1 cellular context compared by ENCODE assay signal in the genomic region with DNA sequence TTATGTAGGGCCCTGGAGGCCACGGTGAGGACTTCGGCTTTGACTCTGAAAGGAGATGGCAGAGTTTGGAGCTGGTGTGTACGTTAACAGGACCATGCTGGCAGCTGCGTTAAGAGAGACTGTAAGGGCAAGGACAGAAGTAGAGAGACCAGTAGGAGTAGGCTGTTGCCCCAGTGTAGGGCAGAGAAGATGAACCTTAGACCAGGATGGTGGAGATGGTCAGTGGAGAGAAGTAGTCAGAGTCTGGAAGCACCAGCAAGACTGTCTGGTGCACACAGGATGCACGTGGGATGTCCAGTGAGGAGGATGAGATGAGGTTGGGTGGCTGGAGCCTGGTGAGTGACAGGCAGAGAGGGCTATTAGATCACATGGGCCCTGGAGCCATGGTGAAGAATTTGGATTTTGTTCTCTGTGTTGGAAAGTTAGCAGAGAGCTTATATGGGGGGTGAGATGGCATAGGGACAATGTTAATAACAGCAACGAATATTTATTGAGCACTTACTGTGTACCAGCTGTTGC.
TF ChIP-seq lines count a peak whose summit lies in the region.

No MANE protein-coding gene starts in this region.

TF ChIP-seq in WTC11, 78 proteins besides CTCF, POLR2A, EP300 and RAD21 (continued from another document):
- TF ChIP-seq, protein P1, sequence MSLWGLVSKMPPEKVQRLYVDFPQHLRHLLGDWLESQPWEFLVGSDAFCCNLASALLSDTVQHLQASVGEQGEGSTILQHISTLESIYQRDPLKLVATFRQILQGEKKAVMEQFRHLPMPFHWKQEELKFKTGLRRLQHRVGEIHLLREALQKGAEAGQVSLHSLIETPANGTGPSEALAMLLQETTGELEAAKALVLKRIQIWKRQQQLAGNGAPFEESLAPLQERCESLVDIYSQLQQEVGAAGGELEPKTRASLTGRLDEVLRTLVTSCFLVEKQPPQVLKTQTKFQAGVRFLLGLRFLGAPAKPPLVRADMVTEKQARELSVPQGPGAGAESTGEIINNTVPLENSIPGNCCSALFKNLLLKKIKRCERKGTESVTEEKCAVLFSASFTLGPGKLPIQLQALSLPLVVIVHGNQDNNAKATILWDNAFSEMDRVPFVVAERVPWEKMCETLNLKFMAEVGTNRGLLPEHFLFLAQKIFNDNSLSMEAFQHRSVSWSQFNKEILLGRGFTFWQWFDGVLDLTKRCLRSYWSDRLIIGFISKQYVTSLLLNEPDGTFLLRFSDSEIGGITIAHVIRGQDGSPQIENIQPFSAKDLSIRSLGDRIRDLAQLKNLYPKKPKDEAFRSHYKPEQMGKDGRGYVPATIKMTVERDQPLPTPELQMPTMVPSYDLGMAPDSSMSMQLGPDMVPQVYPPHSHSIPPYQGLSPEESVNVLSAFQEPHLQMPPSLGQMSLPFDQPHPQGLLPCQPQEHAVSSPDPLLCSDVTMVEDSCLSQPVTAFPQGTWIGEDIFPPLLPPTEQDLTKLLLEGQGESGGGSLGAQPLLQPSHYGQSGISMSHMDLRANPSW (CRISPR knock-in tag; conservative IDR thresholded peaks at IDR 0.05; ENCODE audit: low read depth): no peak
- TF ChIP-seq ATF1 (CRISPR knock-in tag; IDR thresholded peaks at IDR 0.05): no peak
- TF ChIP-seq ZNF317 (CRISPR knock-in tag; IDR thresholded peaks at IDR 0.05; ENCODE audit: borderline replicate concordance, low read depth): no peak
- TF ChIP-seq, protein P2, sequence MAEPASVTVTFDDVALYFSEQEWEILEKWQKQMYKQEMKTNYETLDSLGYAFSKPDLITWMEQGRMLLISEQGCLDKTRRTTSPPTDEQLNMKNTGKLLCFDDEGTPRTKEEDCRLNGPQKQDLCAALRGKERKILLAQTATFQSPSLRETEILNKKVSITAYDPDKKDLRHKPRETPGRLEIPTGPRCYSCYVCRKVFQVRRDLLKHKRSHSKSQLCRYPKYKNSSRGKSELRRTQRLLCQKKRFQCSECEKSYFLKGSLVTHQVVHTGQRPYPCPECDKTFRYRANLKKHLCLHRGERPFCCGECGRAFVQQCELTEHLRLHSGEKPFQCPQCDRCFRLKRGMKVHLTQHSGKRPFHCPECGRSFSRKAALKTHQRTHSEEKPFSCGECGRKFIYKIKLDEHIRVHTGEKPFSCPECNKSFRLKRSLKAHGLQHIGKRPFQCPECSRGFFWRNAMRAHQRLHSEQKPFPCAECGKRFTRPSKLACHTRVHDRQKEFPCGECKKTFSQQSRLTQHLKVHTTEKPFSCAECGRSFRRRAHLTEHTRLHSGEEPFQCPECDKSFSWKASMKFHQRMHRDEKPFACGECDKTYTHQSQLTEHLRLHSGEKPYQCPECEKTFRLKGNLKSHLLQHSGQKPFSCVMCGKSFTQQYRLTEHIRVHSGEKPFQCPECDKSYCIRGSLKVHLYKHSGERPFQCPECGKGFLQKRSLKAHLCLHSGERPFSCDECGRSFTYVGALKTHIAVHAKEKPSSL (CRISPR knock-in tag; conservative IDR thresholded peaks at IDR 0.05): no peak
- no peak for TF ChIP-seq GABPB1 (CRISPR knock-in tag; IDR thresholded peaks at IDR 0.05)
- TF ChIP-seq TEAD4 (CRISPR knock-in tag; IDR thresholded peaks at IDR 0.05): no peak
